ENCODE assay signal across 1 cellular context in genomic region chr3:134030801-134031619, GRCh38.
TF ChIP-seq lines count a peak whose summit lies in the region.

No MANE protein-coding gene starts in this region.

TF ChIP-seq in HepG2, 621 proteins besides CTCF, POLR2A, EP300 and RAD21:
- TF ChIP-seq SKIL (CRISPR knock-in tag; IDR thresholded peaks at IDR 0.05; ENCODE audit: borderline replicate concordance) (0 out of 2 replicates have a peak, but pooled peaks have one; percentile 17), ZNF503 (CRISPR knock-in tag; IDR thresholded peaks at IDR 0.05) (no peak)
